Comparison of ENCODE assay signal across 2 cellular contexts in the genomic region with DNA sequence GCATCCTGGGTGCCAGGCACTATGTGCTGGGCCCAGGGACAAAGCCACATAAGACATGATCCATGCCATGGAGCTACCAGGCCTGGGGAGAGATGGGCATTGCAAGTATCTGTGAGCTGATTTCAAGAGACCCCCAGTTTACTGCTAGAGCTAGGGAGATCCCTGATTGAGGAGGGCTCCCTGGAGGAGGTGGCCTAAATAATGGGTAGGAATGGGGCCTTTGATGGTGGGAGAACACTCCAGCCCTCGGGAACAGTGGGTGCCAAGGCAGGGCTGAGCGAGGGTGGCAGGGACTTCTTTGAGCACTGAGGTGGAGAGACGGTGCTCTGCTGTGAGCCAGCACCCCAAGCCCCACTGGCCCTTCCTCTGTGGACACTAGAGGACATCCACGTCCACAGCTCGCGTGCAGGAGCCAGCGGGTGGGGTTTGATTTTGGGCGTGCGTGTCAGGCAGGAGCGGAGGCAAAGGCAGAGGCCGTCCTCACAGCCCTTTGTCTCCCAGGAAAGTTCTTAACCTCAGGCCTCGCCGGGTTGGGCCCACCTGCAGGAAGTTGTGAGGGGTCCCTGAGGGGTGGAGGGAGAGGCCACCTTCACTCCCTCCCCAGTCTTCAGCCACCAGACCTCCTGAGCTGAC.
TF ChIP-seq lines count a peak whose summit lies in the region.

No MANE protein-coding gene starts in this region.

TF ChIP-seq in SK-N-SH, 30 proteins besides CTCF, POLR2A, EP300 and RAD21 (continued from another document):
- TF ChIP-seq, protein P1, sequence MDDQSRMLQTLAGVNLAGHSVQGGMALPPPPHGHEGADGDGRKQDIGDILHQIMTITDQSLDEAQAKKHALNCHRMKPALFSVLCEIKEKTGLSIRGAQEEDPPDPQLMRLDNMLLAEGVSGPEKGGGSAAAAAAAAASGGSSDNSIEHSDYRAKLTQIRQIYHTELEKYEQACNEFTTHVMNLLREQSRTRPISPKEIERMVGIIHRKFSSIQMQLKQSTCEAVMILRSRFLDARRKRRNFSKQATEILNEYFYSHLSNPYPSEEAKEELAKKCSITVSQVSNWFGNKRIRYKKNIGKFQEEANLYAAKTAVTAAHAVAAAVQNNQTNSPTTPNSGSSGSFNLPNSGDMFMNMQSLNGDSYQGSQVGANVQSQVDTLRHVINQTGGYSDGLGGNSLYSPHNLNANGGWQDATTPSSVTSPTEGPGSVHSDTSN (IDR thresholded peaks at IDR 0.05), result no peak
- no peak for TF ChIP-seq REST (IDR thresholded peaks at IDR 0.05; ENCODE audit: low read depth, low read length)
- TF ChIP-seq ZBTB33 (IDR thresholded peaks at IDR 0.05; ENCODE audit: borderline replicate concordance, low read depth), result no peak
- no peak for TF ChIP-seq RCOR1 (IDR thresholded peaks at IDR 0.05; ENCODE audit: low read length)
- TF ChIP-seq ELF1 (IDR thresholded peaks at IDR 0.05), result no peak
- TF ChIP-seq JUND (IDR thresholded peaks at IDR 0.05), result no peak
- TF ChIP-seq FOXM1 (IDR thresholded peaks at IDR 0.05; ENCODE audit: low read depth), result no peak
- no peak for TF ChIP-seq GABPA (IDR thresholded peaks at IDR 0.05; ENCODE audit: low read depth)
- no peak for TF ChIP-seq RFX5 (IDR thresholded peaks at IDR 0.05; ENCODE audit: low read length)
TF ChIP-seq in SK-N-SH: peak in this region for 0.

TF ChIP-seq in SK-N-SH treated with all-trans-retinoic acid at 6 μM for 48 hours, 23 proteins besides CTCF, POLR2A, EP300 and RAD21 (continued from another document):
- no peak for TF ChIP-seq ZNF70 (CRISPR knock-in tag; IDR thresholded peaks at IDR 0.05)
- no peak for TF ChIP-seq ZFP3 (CRISPR knock-in tag; IDR thresholded peaks at IDR 0.05)
- TF ChIP-seq ZFP30 (CRISPR knock-in tag; IDR thresholded peaks at IDR 0.05), result no peak
- TF ChIP-seq ZNF8 (CRISPR knock-in tag; IDR thresholded peaks at IDR 0.05), result no peak
- no peak for TF ChIP-seq SNAI2 (CRISPR knock-in tag; IDR thresholded peaks at IDR 0.05)
- TF ChIP-seq ZNF565 (CRISPR knock-in tag; conservative IDR thresholded peaks at IDR 0.05; ENCODE audit: low read depth), result no peak
- no peak for TF ChIP-seq ARNTL (CRISPR knock-in tag; IDR thresholded peaks at IDR 0.05; ENCODE audit: borderline replicate concordance, low read depth)
- no peak for TF ChIP-seq ESRRG (CRISPR knock-in tag; IDR thresholded peaks at IDR 0.05)
